In the genomic region with DNA sequence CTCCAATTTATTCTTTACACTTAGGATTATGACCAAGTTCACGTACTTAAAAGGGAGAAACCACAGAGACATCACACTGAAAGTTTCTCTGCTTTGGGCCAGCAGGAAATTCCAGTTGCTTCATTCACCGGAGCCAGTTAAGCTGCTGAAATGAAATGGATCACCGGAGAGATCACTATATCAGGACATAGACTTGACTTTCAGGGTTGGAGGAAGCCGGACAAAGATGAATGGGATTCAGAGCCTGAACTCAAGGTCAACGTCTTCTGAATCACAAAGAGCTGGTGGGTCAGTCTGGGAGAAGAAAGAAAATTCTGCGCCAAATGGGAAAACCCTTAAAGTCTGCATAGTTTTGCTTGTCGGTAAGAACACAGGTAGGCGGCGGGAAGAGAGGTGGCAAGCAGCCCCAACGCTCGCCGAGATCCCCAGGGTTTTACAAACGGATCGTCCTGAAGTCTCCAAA, we compare ENCODE assay signal across 7 cellular contexts.
A peak's percentile ranks its signal among the peaks of the same experiment; 100 is the strongest.
DNase-seq lines count a peak whose midpoint lies in the region; ATAC-seq and TF ChIP-seq lines count a peak whose summit lies in the region.

No MANE protein-coding gene starts in this region.

- intact Hi-C loops in left colon (cut with DNase I, micrococcal nuclease) (no loop called here), thyroid gland (cut with DNase I) (loop anchor here (5.0 kb wide), 1 partner anchor 76 kb away; no protein-coding TSS in a partner anchor)

- 5 to 10% methylated on average over 14 of the region's 14 CpGs for WGBS in thyroid gland, 2 donors

- H3K9me3 ChIP-seq in thyroid gland = no peaks in the 10 kb centered on the region

- peaks cover 3 to 4% of the 10 kb centered on the region in 2 donors for H3K4me1 ChIP-seq in thyroid gland

- peak overlapping the region; percentile 46 to 85 (median 56) for H3K27ac Mint-ChIP-seq in brain

- H3K4me3 Mint-ChIP-seq in brain = peak overlapping the region; percentile 81 to 93 (median 84)

- H3K36me3 ChIP-seq in thyroid gland = no peaks in the 10 kb centered on the region

- H3K4me3 ChIP-seq in GM12864 (ENCODE audit: low read depth, low read length) (peak overlapping the region; percentile 73; the same call in 1 of the 2 replicates), LNCaP clone FGC (ENCODE audit: low read depth, low read length) (peak overlapping the region; percentile 67), thyroid gland (replicated peaks in 1 of 3) (peak overlapping the region in 2 of 3 donors; percentile 40 to 73)

- DNase-seq in GM12864 (ENCODE audit: low read depth) (no peak), LNCaP clone FGC (ENCODE audit: low read depth) (no peak), left colon (no peak), thyroid gland (peak; percentile 36 to 45)

- H3K27ac ChIP-seq in thyroid gland = peak overlapping the region in 2 of 3 donors; percentile 70

- H3K27me3 Mint-ChIP-seq in brain = peaks cover 3% of the 10 kb centered on the region

- no peaks in the 10 kb centered on the region for H3K27me3 ChIP-seq in thyroid gland

- H3K4me1 Mint-ChIP-seq in brain = peaks cover 7% of the 10 kb centered on the region

- TF ChIP-seq CTCF in GM12864 (IDR thresholded peaks at IDR 0.05; ENCODE audit: low read depth, low read length, missing control alignments) (no peak), LNCaP clone FGC (IDR thresholded peaks at IDR 0.05; ENCODE audit: control insufficient read depth, extremely low read depth, insufficient read depth) (no peak), brain (conservative IDR thresholded peaks at IDR 0.05) (no peak), thyroid gland (IDR thresholded peaks at IDR 0.05) (no peak)

- TF ChIP-seq POLR2A in thyroid gland (IDR thresholded peaks at IDR 0.05) = no peak

- H3K36me3 Mint-ChIP-seq in brain = no peaks in the 10 kb centered on the region

- ATAC-seq in left colon = peak; percentile 7
- ATAC-seq in GM21717 (IDR thresholded peaks at IDR 0.05; ENCODE audit: unreplicated experiment) = no peak
- no peak for ATAC-seq in GM18498 (IDR thresholded peaks at IDR 0.05; ENCODE audit: unreplicated experiment)

- H3K9me3 Mint-ChIP-seq in brain = peaks cover 0 to 5% (median 0%) of the 10 kb centered on the region in 5 experiments

Comparison
In these comparisons a context has a peak if more than half of its experiments do, and no peak if none do; other contexts are left out.
1. DNase-seq: peak in thyroid gland (2 of 2); none in GM12864 (single experiment), LNCaP clone FGC (single experiment) and left colon (0 of 2).
2. Peak in every context shown above with its lines, with median percentiles within 50 percentile points of each other: H3K4me3 ChIP-seq.